ENCODE assay signal across 1 cellular context in the genomic region with DNA sequence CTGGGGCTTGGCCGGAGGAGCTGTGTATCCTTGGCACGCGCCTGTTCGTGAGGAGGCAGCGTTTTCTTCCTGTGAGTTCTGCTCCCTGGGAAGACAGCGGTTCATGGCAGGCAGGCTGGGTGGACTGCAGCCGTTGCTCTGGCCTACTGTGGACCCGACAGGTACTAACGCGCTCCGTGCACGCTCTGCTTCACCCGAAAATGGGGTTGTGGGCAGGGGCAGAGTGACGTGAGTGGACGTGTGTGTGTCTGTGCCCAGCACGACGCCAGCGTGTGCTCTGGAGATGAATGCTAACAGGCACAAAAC.
TF ChIP-seq lines count a peak whose summit lies in the region.

No MANE protein-coding gene starts in this region.

TF ChIP-seq in H1, 55 proteins besides CTCF, POLR2A, EP300 and RAD21 (continued from another document):
- TF ChIP-seq, protein P1, sequence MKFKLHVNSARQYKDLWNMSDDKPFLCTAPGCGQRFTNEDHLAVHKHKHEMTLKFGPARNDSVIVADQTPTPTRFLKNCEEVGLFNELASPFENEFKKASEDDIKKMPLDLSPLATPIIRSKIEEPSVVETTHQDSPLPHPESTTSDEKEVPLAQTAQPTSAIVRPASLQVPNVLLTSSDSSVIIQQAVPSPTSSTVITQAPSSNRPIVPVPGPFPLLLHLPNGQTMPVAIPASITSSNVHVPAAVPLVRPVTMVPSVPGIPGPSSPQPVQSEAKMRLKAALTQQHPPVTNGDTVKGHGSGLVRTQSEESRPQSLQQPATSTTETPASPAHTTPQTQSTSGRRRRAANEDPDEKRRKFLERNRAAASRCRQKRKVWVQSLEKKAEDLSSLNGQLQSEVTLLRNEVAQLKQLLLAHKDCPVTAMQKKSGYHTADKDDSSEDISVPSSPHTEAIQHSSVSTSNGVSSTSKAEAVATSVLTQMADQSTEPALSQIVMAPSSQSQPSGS (IDR thresholded peaks at IDR 0.05; ENCODE audit: low read length) = no peak
- TF ChIP-seq YY1 (IDR thresholded peaks at IDR 0.05; ENCODE audit: low read depth, low read length) (no peak), TBP (IDR thresholded peaks at IDR 0.05; ENCODE audit: low read depth, low read length) (no peak), MAFK (IDR thresholded peaks at IDR 0.05; ENCODE audit: low read depth, low read length) (no peak), CREB1 (IDR thresholded peaks at IDR 0.05) (no peak), RBBP5 (IDR thresholded peaks at IDR 0.05; ENCODE audit: borderline replicate concordance, low read depth, low read length) (no peak), SIRT6 (IDR thresholded peaks at IDR 0.05; ENCODE audit: low read length) (no peak), CHD2 (IDR thresholded peaks at IDR 0.05; ENCODE audit: low read length) (no peak), SP4 (IDR thresholded peaks at IDR 0.05; ENCODE audit: low read length) (no peak), RFX5 (IDR thresholded peaks at IDR 0.05; ENCODE audit: borderline replicate concordance, low read depth, low read length) (no peak), GTF2F1 (IDR thresholded peaks at IDR 0.05; ENCODE audit: borderline replicate concordance, low read depth, low read length) (no peak), TEAD4 (IDR thresholded peaks at IDR 0.05; ENCODE audit: low read depth, low read length) (no peak)
- TF ChIP-seq, protein P2, sequence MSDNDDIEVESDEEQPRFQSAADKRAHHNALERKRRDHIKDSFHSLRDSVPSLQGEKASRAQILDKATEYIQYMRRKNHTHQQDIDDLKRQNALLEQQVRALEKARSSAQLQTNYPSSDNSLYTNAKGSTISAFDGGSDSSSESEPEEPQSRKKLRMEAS (IDR thresholded peaks at IDR 0.05) = no peak
- TF ChIP-seq, protein P3, sequence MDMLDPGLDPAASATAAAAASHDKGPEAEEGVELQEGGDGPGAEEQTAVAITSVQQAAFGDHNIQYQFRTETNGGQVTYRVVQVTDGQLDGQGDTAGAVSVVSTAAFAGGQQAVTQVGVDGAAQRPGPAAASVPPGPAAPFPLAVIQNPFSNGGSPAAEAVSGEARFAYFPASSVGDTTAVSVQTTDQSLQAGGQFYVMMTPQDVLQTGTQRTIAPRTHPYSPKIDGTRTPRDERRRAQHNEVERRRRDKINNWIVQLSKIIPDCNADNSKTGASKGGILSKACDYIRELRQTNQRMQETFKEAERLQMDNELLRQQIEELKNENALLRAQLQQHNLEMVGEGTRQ (IDR thresholded peaks at IDR 0.05; ENCODE audit: low read length) = no peak
